ENCODE assay signal across 27 cellular contexts in genomic region chr5:176369934-176370711, GRCh38.
"Had no signal": no experiment of that assay in that cellular context is flagged by ENCODE, and none has a peak within 500 bp of the region (broad histone marks: within the 10 kb centered on the region; RNA-seq: fewer than 3 reads in every experiment).

No MANE protein-coding gene starts in this region.

- H3K4me1 ChIP-seq: breast epithelium had no signal

- DNase-seq: activated B cell treated with CpG ODN at 0.5 μM for 24 hours; activated CD4-positive, alpha-beta T cell treated with anti-CD3 and anti-CD28 coated beads, Interleukin-2, amount 50 U/mL, for 1 hour; activated naive CD8-positive, alpha-beta T cell treated with anti-CD3 and anti-CD28 coated beads, Interleukin-2, amount 50 U/mL, for 24 hours; amygdala; endodermal cell; foreskin fibroblast; mammary epithelial cell; naive thymus-derived CD4-positive, alpha-beta T cell; posterior cingulate gyrus; stimulated activated CD4-positive, alpha-beta T cell treated with anti-CD3 and anti-CD28 coated beads, Interleukin-1b, Interleukin-23, amount 100 ng/mL, for 48 hours; stimulated activated CD4-positive, alpha-beta T cell treated with anti-CD3 and anti-CD28 coated beads, Interleukin-4, amount 100 ng/mL, for 4 hours; stimulated activated CD8-positive, alpha-beta memory T cell treated with anti-CD3 and anti-CD28 coated beads, Interleukin-4, amount 100 ng/mL, for 48 hours; stimulated activated naive B cell treated with anti-CD40 and anti-IgM and Interleukin-4, amounts not matched to agents 10 μg/mL and 1 μg/mL and 100 μg/mL, for 72 hours; stomach; T-helper 1 cell; thyroid gland; upper lobe of right lung had no signal

- H3K27me3 Mint-ChIP-seq: activated B cell treated with CpG ODN at 0.5 μM for 24 hours; activated naive CD4-positive, alpha-beta T cell treated with anti-CD3 and anti-CD28 coated beads, Interleukin-2, amount 50 U/mL, for 24 hours; activated naive CD8-positive, alpha-beta T cell treated with anti-CD3 and anti-CD28 coated beads, Interleukin-2, amount 50 U/mL, for 24 hours; central memory CD8-positive, alpha-beta T cell; naive thymus-derived CD4-positive, alpha-beta T cell; stimulated activated naive B cell treated with anti-CD40 and anti-IgM and Interleukin-4, amounts not matched to agents 10 μg/mL and 1 μg/mL and 100 μg/mL, for 72 hours had no signal

- H3K27ac ChIP-seq: breast epithelium, stomach, thyroid gland, upper lobe of right lung had no signal

- ATAC-seq: activated naive CD8-positive, alpha-beta T cell treated with anti-CD3 and anti-CD28 coated beads, Interleukin-2, amount 50 U/mL, for 24 hours; esophagus mucosa; naive thymus-derived CD4-positive, alpha-beta T cell; sciatic nerve; stimulated activated naive B cell treated with anti-CD40 and anti-IgM and Interleukin-4, amounts not matched to agents 10 μg/mL and 1 μg/mL and 100 μg/mL, for 72 hours; upper lobe of right lung had no signal

- H3K9me3 ChIP-seq: breast epithelium, stomach, thyroid gland, upper lobe of right lung had no signal

- H3K27ac Mint-ChIP-seq: activated B cell treated with CpG ODN at 0.5 μM for 24 hours; activated naive CD8-positive, alpha-beta T cell treated with anti-CD3 and anti-CD28 coated beads, Interleukin-2, amount 50 U/mL, for 24 hours; activated T-helper 1 cell treated with anti-CD3 and anti-CD28 coated beads, Interleukin-12 subunit alpha, Interleukin-12 subunit beta, Interleukin-2, Interleukin-4 antibody, amounts not matched to agents 30 ng/mL and 10 ng/mL and 1 ng/mL, durations not matched to agents 14 hours and 24 hours and 36 hours; dendritic cell treated with granulocyte-macrophage colony-stimulating factor and Interleukin-4, amounts not matched to agents 40 ng/mL and 50 ng/mL, for 4 days; endodermal cell; mesothelial cell of epicardium; naive thymus-derived CD4-positive, alpha-beta T cell; stimulated activated naive B cell treated with anti-CD40 and anti-IgM and Interleukin-4, amounts not matched to agents 10 μg/mL and 1 μg/mL and 100 μg/mL, for 72 hours; T-helper 2 cell treated with Interferon-gamma antibody and Interleukin-4, amounts not matched to agents 5 μg/mL and 100 μg/mL, for 36 hours had no signal

- H3K4me1 Mint-ChIP-seq: endodermal cell had no signal

- H3K27me3 ChIP-seq: breast epithelium, thyroid gland, upper lobe of right lung had no signal

- H3K4me3 ChIP-seq: breast epithelium, smooth muscle cell, stomach, thyroid gland, upper lobe of right lung had no signal

- H3K36me3 ChIP-seq: breast epithelium had no signal

- H3K4me3 Mint-ChIP-seq: activated B cell treated with CpG ODN at 0.5 μM for 24 hours; activated naive CD4-positive, alpha-beta T cell treated with anti-CD3 and anti-CD28 coated beads, Interleukin-2, amount 50 U/mL, for 24 hours; activated naive CD8-positive, alpha-beta T cell treated with anti-CD3 and anti-CD28 coated beads, Interleukin-2, amount 50 U/mL, for 24 hours; activated T-helper 1 cell treated with anti-CD3 and anti-CD28 coated beads, Interleukin-12 subunit alpha, Interleukin-12 subunit beta, Interleukin-2, Interleukin-4 antibody, amounts not matched to agents 30 ng/mL and 10 ng/mL and 1 ng/mL, durations not matched to agents 14 hours and 24 hours and 36 hours; central memory CD8-positive, alpha-beta T cell; dendritic cell treated with granulocyte-macrophage colony-stimulating factor and Interleukin-4, amounts not matched to agents 40 ng/mL and 50 ng/mL, for 4 days; endodermal cell; mesothelial cell of epicardium; naive thymus-derived CD4-positive, alpha-beta T cell; stimulated activated naive B cell treated with anti-CD40 and anti-IgM and Interleukin-4, amounts not matched to agents 10 μg/mL and 1 μg/mL and 100 μg/mL, for 72 hours; T-helper 2 cell treated with Interferon-gamma antibody and Interleukin-4, amounts not matched to agents 5 μg/mL and 100 μg/mL, for 36 hours had no signal

- H3K9me3 Mint-ChIP-seq: activated B cell treated with CpG ODN at 0.5 μM for 24 hours; activated naive CD4-positive, alpha-beta T cell treated with anti-CD3 and anti-CD28 coated beads, Interleukin-2, amount 50 U/mL, for 24 hours; activated naive CD8-positive, alpha-beta T cell treated with anti-CD3 and anti-CD28 coated beads, Interleukin-2, amount 50 U/mL, for 24 hours; activated T-helper 1 cell treated with anti-CD3 and anti-CD28 coated beads, Interleukin-12 subunit alpha, Interleukin-12 subunit beta, Interleukin-2, Interleukin-4 antibody, amounts not matched to agents 30 ng/mL and 10 ng/mL and 1 ng/mL, durations not matched to agents 14 hours and 24 hours and 36 hours; central memory CD8-positive, alpha-beta T cell; dendritic cell treated with granulocyte-macrophage colony-stimulating factor and Interleukin-4, amounts not matched to agents 40 ng/mL and 50 ng/mL, for 4 days; endodermal cell; mesothelial cell of epicardium; stimulated activated naive B cell treated with anti-CD40 and anti-IgM and Interleukin-4, amounts not matched to agents 10 μg/mL and 1 μg/mL and 100 μg/mL, for 72 hours; T-helper 2 cell treated with Interferon-gamma antibody and Interleukin-4, amounts not matched to agents 5 μg/mL and 100 μg/mL, for 36 hours had no signal
